ENCODE assay signal across 31 cellular contexts in genomic region chr20:61454053-61454452, GRCh38.
"Had no signal": no experiment of that assay in that cellular context is flagged by ENCODE, and none has a peak within 500 bp of the region (broad histone marks: within the 10 kb centered on the region; RNA-seq: fewer than 3 reads in every experiment).

No MANE protein-coding gene starts in this region.

- H3K4me3 ChIP-seq: adrenal gland, ascending aorta, cardiac muscle cell, coronary artery, dorsolateral prefrontal cortex, heart left ventricle, pancreas, tibial nerve had no signal

- H3K9me3 ChIP-seq: adrenal gland, ascending aorta, heart left ventricle, pancreas, tibial nerve had no signal

- H3K27me3 Mint-ChIP-seq: activated CD4-positive, alpha-beta memory T cell treated with anti-CD3 and anti-CD28 coated beads for 36 hours; activated CD4-positive, alpha-beta T cell treated with anti-CD3 and anti-CD28 coated beads, Interleukin-2, amount 10 ng/mL, durations not matched to agents 24 days and 14 days; effector memory CD8-positive, alpha-beta T cell had no signal

- H3K4me1 Mint-ChIP-seq: activated CD4-positive, alpha-beta T cell treated with anti-CD3 and anti-CD28 coated beads, Interleukin-2, amount 10 ng/mL, durations not matched to agents 24 days and 14 days; activated naive CD8-positive, alpha-beta T cell treated with anti-CD3 and anti-CD28 coated beads for 36 hours; immature natural killer cell; natural killer cell had no signal

- H3K9me3 Mint-ChIP-seq: activated CD4-positive, alpha-beta memory T cell treated with anti-CD3 and anti-CD28 coated beads for 36 hours; activated CD4-positive, alpha-beta T cell treated with anti-CD3 and anti-CD28 coated beads, Interleukin-2, amount 10 ng/mL, durations not matched to agents 24 days and 14 days; activated T-helper 1 cell treated with anti-CD3 and anti-CD28 coated beads, Interleukin-12 subunit alpha, Interleukin-12 subunit beta, Interleukin-2, Interleukin-4 antibody, amounts not matched to agents 30 ng/mL and 10 ng/mL and 1 ng/mL, durations not matched to agents 14 hours and 24 hours and 36 hours; effector memory CD8-positive, alpha-beta T cell; T-helper 1 cell treated with Interleukin-12 subunit alpha and Interleukin-12 subunit beta and Interleukin-4 antibody, amounts not matched to agents 30 μg/mL and 1 μg/mL, for 36 hours had no signal

- H3K27me3 ChIP-seq: ascending aorta, cardiac muscle cell, dorsolateral prefrontal cortex, pancreas, tibial nerve had no signal

- H3K4me1 ChIP-seq: adrenal gland, ascending aorta, heart left ventricle, pancreas, tibial nerve had no signal

- H3K27ac Mint-ChIP-seq: activated CD4-positive, alpha-beta memory T cell treated with anti-CD3 and anti-CD28 coated beads for 36 hours; activated CD4-positive, alpha-beta T cell treated with anti-CD3 and anti-CD28 coated beads, Interleukin-2, amount 10 ng/mL, durations not matched to agents 24 days and 14 days; activated naive CD4-positive, alpha-beta T cell treated with anti-CD3 and anti-CD28 coated beads for 36 hours; activated naive CD8-positive, alpha-beta T cell treated with anti-CD3 and anti-CD28 coated beads for 36 hours; activated T-helper 1 cell treated with anti-CD3 and anti-CD28 coated beads, Interleukin-12 subunit alpha, Interleukin-12 subunit beta, Interleukin-2, Interleukin-4 antibody, amounts not matched to agents 30 ng/mL and 10 ng/mL and 1 ng/mL, durations not matched to agents 14 hours and 24 hours and 36 hours; effector memory CD8-positive, alpha-beta T cell; immature natural killer cell; natural killer cell; T-helper 1 cell treated with Interleukin-12 subunit alpha and Interleukin-12 subunit beta and Interleukin-4 antibody, amounts not matched to agents 30 μg/mL and 1 μg/mL, for 36 hours had no signal

- H3K36me3 Mint-ChIP-seq: activated CD4-positive, alpha-beta memory T cell treated with anti-CD3 and anti-CD28 coated beads for 36 hours; activated naive CD8-positive, alpha-beta T cell treated with anti-CD3 and anti-CD28 coated beads for 36 hours; brain; immature natural killer cell; natural killer cell had no signal

- H3K4me3 Mint-ChIP-seq: activated CD4-positive, alpha-beta memory T cell treated with anti-CD3 and anti-CD28 coated beads for 36 hours; activated CD4-positive, alpha-beta T cell treated with anti-CD3 and anti-CD28 coated beads, Interleukin-2, amount 10 ng/mL, durations not matched to agents 24 days and 14 days; activated naive CD4-positive, alpha-beta T cell treated with anti-CD3 and anti-CD28 coated beads for 36 hours; activated naive CD8-positive, alpha-beta T cell treated with anti-CD3 and anti-CD28 coated beads for 36 hours; activated T-helper 1 cell treated with anti-CD3 and anti-CD28 coated beads, Interleukin-12 subunit alpha, Interleukin-12 subunit beta, Interleukin-2, Interleukin-4 antibody, amounts not matched to agents 30 ng/mL and 10 ng/mL and 1 ng/mL, durations not matched to agents 14 hours and 24 hours and 36 hours; brain; effector memory CD8-positive, alpha-beta T cell; immature natural killer cell; natural killer cell; T-helper 1 cell treated with Interleukin-12 subunit alpha and Interleukin-12 subunit beta and Interleukin-4 antibody, amounts not matched to agents 30 μg/mL and 1 μg/mL, for 36 hours had no signal

- H3K27ac ChIP-seq: adrenal gland, ascending aorta, cardiac muscle cell, coronary artery, dorsolateral prefrontal cortex, heart left ventricle, pancreas, tibial nerve, VCaP had no signal

- H3K36me3 ChIP-seq: adrenal gland, ascending aorta, cardiac muscle cell, heart left ventricle, pancreas, tibial nerve had no signal

- ATAC-seq: effector memory CD8-positive, alpha-beta T cell; heart left ventricle; natural killer cell; pancreas; right cardiac atrium had no signal

- DNase-seq: activated CD4-positive, alpha-beta memory T cell treated with anti-CD3 and anti-CD28 coated beads for 36 hours; activated CD4-positive, alpha-beta T cell treated with anti-CD3 and anti-CD28 coated beads, Interleukin-2, amount 10 ng/mL, durations not matched to agents 24 days and 14 days; activated CD4-positive, CD25-positive, alpha-beta regulatory T cell treated with anti-CD3 and anti-CD28 coated beads, Interleukin-2, amount 50 U/mL, for 72 hours; activated CD8-positive, alpha-beta memory T cell treated with anti-CD3 and anti-CD28 coated beads, Interleukin-2, amount 50 U/mL, for 4 hours; activated effector memory CD4-positive, alpha-beta T cell treated with anti-CD3 and anti-CD28 coated beads, Interleukin-2, amount 50 U/mL, for 16 hours; activated naive CD4-positive, alpha-beta T cell treated with anti-CD3 and anti-CD28 coated beads for 36 hours; activated naive CD8-positive, alpha-beta T cell treated with anti-CD3 and anti-CD28 coated beads for 36 hours; activated T-cell treated with anti-CD3 and anti-CD28 coated beads, Interleukin-2, amount 50 U/mL, for 1 hour; adrenal gland; cerebellar nuclear complex; dorsolateral prefrontal cortex; effector memory CD8-positive, alpha-beta T cell; erythroblast; foreskin fibroblast; heart left ventricle; hypothalamus; immature natural killer cell; natural killer cell; pancreas; right cardiac atrium; stimulated activated CD4-positive, alpha-beta T cell treated with anti-CD3 and anti-CD28 coated beads, Interleukin-2, amount 100 ng/mL, for 48 hours; stimulated activated naive CD4-positive, alpha-beta T cell treated with Interleukin-2 at 50 U/mL for 16 hours; T-helper 9 cell had no signal
